Comparison of ENCODE assay signal across 24 cellular contexts in the genomic region with DNA sequence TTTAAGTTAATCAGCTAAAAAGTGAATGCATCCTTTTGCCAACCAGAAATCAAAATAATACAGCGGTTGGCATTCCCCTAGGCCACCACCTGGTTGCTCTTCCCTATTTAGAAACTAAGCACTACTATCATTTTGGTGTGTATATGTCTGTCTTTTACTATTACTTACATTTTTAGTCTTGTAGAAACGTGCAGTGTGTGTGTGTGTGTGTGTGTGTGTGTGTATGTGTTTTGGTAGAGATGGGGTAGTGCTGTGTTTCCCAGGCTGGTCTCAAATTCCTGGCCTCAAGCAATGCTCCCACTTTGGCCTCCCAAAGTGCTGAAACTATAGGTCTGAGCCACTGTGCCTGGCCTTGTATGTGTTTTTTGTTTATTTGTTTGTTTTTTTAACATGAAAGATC.
"Had no signal": no experiment of that assay in that cellular context is flagged by ENCODE, and none has a peak within 500 bp of the region (broad histone marks: within the 10 kb centered on the region; RNA-seq: fewer than 3 reads in every experiment).

No MANE protein-coding gene starts in this region.

- H3K27ac Mint-ChIP-seq: dendritic cell treated with granulocyte-macrophage colony-stimulating factor and Interleukin-4, amounts not matched to agents 40 ng/mL and 50 ng/mL, for 4 days; memory B cell; naive B cell; nephron; stimulated activated naive B cell treated with anti-CD40 and anti-IgM and Interleukin-4, amounts not matched to agents 10 μg/mL and 1 μg/mL and 100 μg/mL, for 72 hours had no signal

- H3K4me1 Mint-ChIP-seq: memory B cell; naive B cell; stimulated activated naive B cell treated with anti-CD40 and anti-IgM and Interleukin-4, amounts not matched to agents 10 μg/mL and 1 μg/mL and 100 μg/mL, for 72 hours; stimulated activated naive CD8-positive, alpha-beta T cell treated with anti-CD3 and anti-CD28 coated beads, Interleukin-15, amount 100 ng/mL, for 72 hours had no signal

- H3K27me3 ChIP-seq: esophagus muscularis mucosa, gastrocnemius medialis, spleen, transverse colon had no signal

- FAIRE-seq: colon had no signal

- H3K4me3 Mint-ChIP-seq: dendritic cell treated with granulocyte-macrophage colony-stimulating factor and Interleukin-4, amounts not matched to agents 40 ng/mL and 50 ng/mL, for 4 days; effector memory CD8-positive, alpha-beta T cell; memory B cell; naive B cell; nephron; stimulated activated naive B cell treated with anti-CD40 and anti-IgM and Interleukin-4, amounts not matched to agents 10 μg/mL and 1 μg/mL and 100 μg/mL, for 72 hours; stimulated activated naive CD8-positive, alpha-beta T cell treated with anti-CD3 and anti-CD28 coated beads, Interleukin-15, amount 100 ng/mL, for 72 hours had no signal

- H3K9me3 Mint-ChIP-seq: dendritic cell treated with granulocyte-macrophage colony-stimulating factor and Interleukin-4, amounts not matched to agents 40 ng/mL and 50 ng/mL, for 4 days; effector memory CD8-positive, alpha-beta T cell; memory B cell; naive B cell; nephron; stimulated activated naive B cell treated with anti-CD40 and anti-IgM and Interleukin-4, amounts not matched to agents 10 μg/mL and 1 μg/mL and 100 μg/mL, for 72 hours; stimulated activated naive CD8-positive, alpha-beta T cell treated with anti-CD3 and anti-CD28 coated beads, Interleukin-15, amount 100 ng/mL, for 72 hours had no signal

- H3K27me3 Mint-ChIP-seq: effector memory CD8-positive, alpha-beta T cell; stimulated activated naive CD8-positive, alpha-beta T cell treated with anti-CD3 and anti-CD28 coated beads, Interleukin-15, amount 100 ng/mL, for 72 hours had no signal

- DNase-seq: effector memory CD8-positive, alpha-beta T cell; gastrocnemius medialis; islet precursor cell; left cardiac atrium; left ventricle myocardium inferior; lower lobe of right lung; midbrain; naive B cell; psoas muscle; retina; spleen; stimulated activated CD4-positive, alpha-beta T cell treated with anti-CD3 and anti-CD28 coated beads, Interleukin-15, amount 100 ng/mL, for 24 hours; stimulated activated CD4-positive, alpha-beta T cell treated with anti-CD3 and anti-CD28 coated beads, Interleukin-2, amount 100 ng/mL, for 24 hours; stimulated activated CD4-positive, alpha-beta T cell treated with anti-CD3 and anti-CD28 coated beads, Interleukin-4, amount 100 ng/mL, for 4 hours; stimulated activated naive B cell treated with anti-CD40 and anti-IgM and Interleukin-4, amounts not matched to agents 10 μg/mL and 1 μg/mL and 100 μg/mL, for 72 hours; stimulated activated naive CD8-positive, alpha-beta T cell treated with anti-CD3 and anti-CD28 coated beads, Interleukin-15, amount 100 ng/mL, for 72 hours; substantia nigra; transverse colon had no signal

- H3K4me3 ChIP-seq: esophagus muscularis mucosa, gastrocnemius medialis, left ventricle myocardium inferior, lower lobe of right lung, psoas muscle, spleen, thoracic aorta, transverse colon had no signal

- H3K36me3 Mint-ChIP-seq: memory B cell; naive B cell; stimulated activated naive B cell treated with anti-CD40 and anti-IgM and Interleukin-4, amounts not matched to agents 10 μg/mL and 1 μg/mL and 100 μg/mL, for 72 hours had no signal

- H3K36me3 ChIP-seq: esophagus muscularis mucosa, gastrocnemius medialis, left ventricle myocardium inferior, lower lobe of right lung, spleen, thoracic aorta, transverse colon had no signal
